Comparison of ENCODE assay signal across 8 cellular contexts in genomic region chr20:407953-408842, GRCh38. TPM values are rescaled to one million over a fixed set of nuclear protein-coding genes. Genes with fewer than 3 reads are reported as not detected.
DNase-seq lines count a peak whose midpoint lies in the region; ATAC-seq and TF ChIP-seq lines count a peak whose summit lies in the region.

Gene RBCK1 (plus strand): TSS chr20:408299. CDS start chr20:408758, 459 bp downstream.

- H3K4me1 Mint-ChIP-seq in activated T-cell treated with anti-CD3 and anti-CD28 coated beads, Interleukin-2, amount 50 U/mL, for 24 hours (ENCODE audit: low read depth), result peaks cover 45% of the 10 kb centered on the region

- peaks cover 45% of the 10 kb centered on the region for H3K36me3 Mint-ChIP-seq in activated T-cell treated with anti-CD3 and anti-CD28 coated beads, Interleukin-2, amount 50 U/mL, for 24 hours (ENCODE audit: low read depth)

- POLR2A ChIA-PET in PC-9 (lab: Charles Lee; ENCODE audit: unreplicated experiment), result interaction anchor here (1.3 kb wide), 1 partner anchor 38 kb away, joined by 7 read pairs; no protein-coding TSS in a partner anchor

- ATAC-seq in GM21526 (IDR thresholded peaks at IDR 0.05; ENCODE audit: low FRiP score, unreplicated experiment) (peak; percentile 58), esophagus mucosa (peak; percentile 76)

- H3K9me3 Mint-ChIP-seq in activated T-cell treated with anti-CD3 and anti-CD28 coated beads, Interleukin-2, amount 50 U/mL, for 24 hours, result no peaks in the 10 kb centered on the region

- H3K9me3 ChIP-seq in PC-9 (ENCODE audit: insufficient read depth, low read depth) (peaks cover 6% of the 10 kb centered on the region; the same call in 1 of the 2 replicates), muscle layer of duodenum (ENCODE audit: control insufficient read depth in 1 of 2, low read length in 2 of 2) (no peaks in the 10 kb centered on the region)

- H3K4me3 Mint-ChIP-seq in activated T-cell treated with anti-CD3 and anti-CD28 coated beads, Interleukin-2, amount 50 U/mL, for 24 hours, result peak within 1 kb of the TSS; percentile 96

- peak within 1 kb of the TSS; percentile 63 for H2AFZ ChIP-seq in PC-9

- H3K27me3 ChIP-seq in PC-9 (ENCODE audit: insufficient read depth, low read depth) (no peaks in the 10 kb centered on the region), muscle layer of duodenum (ENCODE audit: low read depth, low read length) (no peaks in the 10 kb centered on the region)

- H3K27me3 Mint-ChIP-seq in activated T-cell treated with anti-CD3 and anti-CD28 coated beads, Interleukin-2, amount 50 U/mL, for 24 hours, result no peaks in the 10 kb centered on the region

- H3K36me3 ChIP-seq in PC-9 (ENCODE audit: low read depth) (peaks cover 28% of the 10 kb centered on the region), muscle layer of duodenum (ENCODE audit: control insufficient read depth in 1 of 2, insufficient read depth in 2 of 2, low read length in 2 of 2) (peaks cover 0 to 2% of the 10 kb centered on the region in 2 donors)

- H3K4me1 ChIP-seq in PC-9 (replicated peaks; ENCODE audit: insufficient read depth) (peaks cover 32% of the 10 kb centered on the region), muscle layer of duodenum (ENCODE audit: control insufficient read depth in 1 of 2, insufficient read depth in 2 of 2, low read length in 2 of 2) (peaks cover 8 to 21% of the 10 kb centered on the region in 2 donors)

- H3F3A ChIP-seq in PC-9 (ENCODE audit: insufficient read depth, low read depth), result peaks cover 17% of the 10 kb centered on the region; the same call in 1 of the 2 replicates

- TSS peak; percentile 30 for BruUV-seq in PC-9 (replicated peaks; lab: Mats Ljungman, UMichigan)

- H3K27ac Mint-ChIP-seq in activated T-cell treated with anti-CD3 and anti-CD28 coated beads, Interleukin-2, amount 50 U/mL, for 24 hours, result peak within 1 kb of the TSS; percentile 96

- H3K27ac ChIP-seq in PC-9, result peak within 1 kb of the TSS; percentile 74
- H3K27ac ChIP-seq in muscle layer of duodenum (ENCODE audit: low read length), result peak within 1 kb of the TSS; percentile 88

- DNase-seq in DMS 273 treated with DMSO at 0.1 percent for 48 hours (lab: John Stamatoyannopoulos, UW) (peak; percentile 45), HuH-7 (ENCODE audit: low spot score) (peak; percentile 98), PC-9 (peak; percentile 53 to 89)
- DNase-seq in activated T-cell treated with anti-CD3 and anti-CD28 coated beads, Interleukin-2, amount 50 U/mL, for 24 hours, result peak; percentile 96
- peak; percentile 74 for DNase-seq in stimulated activated CD8-positive, alpha-beta memory T cell treated with anti-CD3 and anti-CD28 coated beads, Interleukin-7, amount 100 ng/mL, for 24 hours (ENCODE audit: low read depth)

- H4K20me1 ChIP-seq in PC-9 (ENCODE audit: insufficient read depth), result no peaks in the 10 kb centered on the region

- CTCF ChIA-PET in PC-9 (lab: Charles Lee), result interaction anchor here (1.2 kb wide), 2 partner anchors 46 to 360 kb away, joined by 3 to 10 read pairs; partner anchors contain the start of gene SLC52A3

- H3K4me3 ChIP-seq in PC-9, result peak within 1 kb of the TSS; percentile 86
- peak within 1 kb of the TSS; percentile 97 to 99 for H3K4me3 ChIP-seq in muscle layer of duodenum (ENCODE audit: low read depth in 1 of 2, low read length in 2 of 2)

- H3K9me2 ChIP-seq in PC-9 (ENCODE audit: insufficient read depth), result no peaks in the 10 kb centered on the region

- peaks cover 48% of the 10 kb centered on the region for H3K79me2 ChIP-seq in PC-9 (ENCODE audit: low read depth)

- no peak for TF ChIP-seq CTCF in PC-9 (conservative IDR thresholded peaks at IDR 0.05)

- intact Hi-C loops in PC-9 (cut with micrococcal nuclease; ENCODE audit: unreplicated experiment), result loop anchor here (1.0 to 2.0 kb wide), 2 partner anchors 27 to 46 kb away; partner anchors contain the start of gene TRIB3

- H3K4me2 ChIP-seq in PC-9, result peak within 1 kb of the TSS; percentile 96

RNA-seq across cellular contexts. Expression of gene RBCK1, which starts in this region (rescaled TPM):
- 176 and 212 TPM in 2 replicates for total RNA-seq in PC-9 (2021)
- total RNA-seq in esophagus mucosa, result 55.2 TPM

Comparison
In these comparisons a context has a peak if more than half of its experiments do, and no peak if none do; other contexts are left out.
1. Peak in every context shown above with its lines: DNase-seq, ATAC-seq, H3K4me3 ChIP-seq and H3K27ac ChIP-seq.
2. DNase-seq: peak in every context shown above with its lines; median percentile 98 in HuH-7; 96 in activated T-cell treated with anti-CD3 and anti-CD28 coated beads, Interleukin-2, amount 50 U/mL, for 24 hours; 74 in stimulated activated CD8-positive, alpha-beta memory T cell treated with anti-CD3 and anti-CD28 coated beads, Interleukin-7, amount 100 ng/mL, for 24 hours; 71 in PC-9; 45 in DMS 273 treated with DMSO at 0.1 percent for 48 hours.